In genomic region chr2:109428841-109429710, GRCh38 we compare ENCODE assay signal across 26 cellular contexts.
A peak's percentile ranks its signal among the peaks of the same experiment; 100 is the strongest.
DNase-seq lines count a peak whose midpoint lies in the region; ATAC-seq, FAIRE-seq and TF ChIP-seq lines count a peak whose summit lies in the region.
"Had no signal": no experiment of that assay in that cellular context is flagged by ENCODE, and none has a peak within 500 bp of the region (broad histone marks: within the 10 kb centered on the region; RNA-seq: fewer than 3 reads in every experiment).

No MANE protein-coding gene starts in this region.

- DNase-seq in activated effector memory CD4-positive, alpha-beta T cell treated with anti-CD3 and anti-CD28 coated beads, Interleukin-2, amount 50 U/mL, for 16 hours: peak; percentile 58
- DNase-seq in activated effector memory CD4-positive, alpha-beta T cell treated with Interleukin-2 at 50 U/mL for 16 hours: no peak
- DNase-seq in kidney (peak; percentile 49), osteoblast (ENCODE audit: insufficient read length, low spot score, missing footprints) (peak; percentile 65), aorta (peak; percentile 45 to 51), GOT3 (lab: John Stamatoyannopoulos, UW) (no peak), SW 1271 (lab: John Stamatoyannopoulos, UW) (no peak)
- no peak for DNase-seq in stimulated activated CD4-positive, alpha-beta T cell treated with anti-CD3 and anti-CD28 coated beads, Interleukin-15, amount 100 ng/mL, for 24 hours
- DNase-seq: DMS 273 treated with DMSO at 0.1 percent for 48 hours, DMS79, EL, GDM1, Karpas-422, NCI-H1105 treated with DMSO at 0.1 percent for 48 hours, NCI-H146, NCI-H1930, NCI-H2107, NCI-H446, NCI-H526, PC-9, RPMI8226, SHP77 had no signal

- H3K27me3 ChIP-seq in osteoblast (ENCODE audit: insufficient read depth, low read length) (no peaks in the 10 kb centered on the region), aorta (ENCODE audit: control insufficient read depth in 1 of 2, insufficient read depth in 2 of 2, low read length in 1 of 2) (no peaks in the 10 kb centered on the region)

- H3K36me3 ChIP-seq in kidney (ENCODE audit: control insufficient read depth in 1 of 2, insufficient read depth in 2 of 2, low read length in 2 of 2) (no peaks in the 10 kb centered on the region), osteoblast (ENCODE audit: insufficient read depth, low read length) (no peaks in the 10 kb centered on the region), aorta (ENCODE audit: control insufficient read depth in 1 of 2, insufficient read depth in 2 of 2, low read length in 1 of 2) (peaks cover 0 to 2% of the 10 kb centered on the region in 2 donors)

- no peak for ATAC-seq in aorta (ENCODE audit: low FRiP score)

- H2AFZ ChIP-seq in osteoblast (ENCODE audit: low read length): no peak overlapping the region
- H2AFZ ChIP-seq: PC-9 had no signal

- no peak overlapping the region for H3K4me2 ChIP-seq in osteoblast (ENCODE audit: insufficient read depth, low read length)
- H3K4me2 ChIP-seq: PC-9 had no signal

- WGBS in aorta, 2 donors: 81 to 82% methylated on average over 23 of the region's 23 CpGs

- H3K9ac ChIP-seq in kidney (ENCODE audit: low read length in 2 of 2): no peak overlapping the region

- TF ChIP-seq CTCF in kidney (IDR thresholded peaks at IDR 0.05; ENCODE audit: borderline replicate concordance, extremely low read depth, insufficient read depth) (no peak), osteoblast (IDR thresholded peaks at IDR 0.05; ENCODE audit: extremely low read depth, low read depth, low read length) (no peak)

- H3K9me3 ChIP-seq in kidney (ENCODE audit: control insufficient read depth in 1 of 2, low read length in 2 of 2) (no peaks in the 10 kb centered on the region), osteoblast (ENCODE audit: low read depth, low read length) (no peaks in the 10 kb centered on the region), aorta (ENCODE audit: control insufficient read depth, low read length) (no peaks in the 10 kb centered on the region)

- H3K4me3 ChIP-seq in kidney (ENCODE audit: low read length in 2 of 2) (no peak overlapping the region), osteoblast (ENCODE audit: insufficient read depth, low read length) (no peak overlapping the region), aorta (ENCODE audit: low read length in 2 of 2) (no peak overlapping the region)
- H3K4me3 ChIP-seq: PC-9 had no signal

- no peak overlapping the region for H3K27ac ChIP-seq in kidney (ENCODE audit: low read depth in 2 of 2, low read length in 2 of 2)
- H3K27ac ChIP-seq in osteoblast (ENCODE audit: low read depth, low read length): no peak overlapping the region
- no peak overlapping the region for H3K27ac ChIP-seq in aorta (ENCODE audit: low read depth in 1 of 2, low read length in 2 of 2)
- H3K27ac ChIP-seq: 22Rv1, C4-2B, PC-9 had no signal

- no peak for FAIRE-seq in kidney (lab: Jason Lieb, UNC)
- FAIRE-seq: GM12891, H54 had no signal

- H3K4me1 ChIP-seq in kidney (ENCODE audit: control insufficient read depth in 1 of 2, insufficient read depth in 1 of 2, low read depth in 1 of 2, low read length in 2 of 2) (no peaks in the 10 kb centered on the region), osteoblast (ENCODE audit: insufficient read depth, low read length) (no peaks in the 10 kb centered on the region), aorta (ENCODE audit: control insufficient read depth in 1 of 2, insufficient read depth in 2 of 2, low read length in 2 of 2) (no peaks in the 10 kb centered on the region)

- intact Hi-C loops in kidney (cut with DNase I) (no loop called here), aorta (cut with DNase I) (no loop called here)

- no peaks in the 10 kb centered on the region for H3K79me2 ChIP-seq in osteoblast (ENCODE audit: insufficient read depth, low read length)

- no peaks in the 10 kb centered on the region for H4K20me1 ChIP-seq in osteoblast (ENCODE audit: insufficient read depth, low read length)

Comparison
In these comparisons a context has a peak if more than half of its experiments do, and no peak if none do; other contexts are left out.
1. DNase-seq: peak in activated effector memory CD4-positive, alpha-beta T cell treated with anti-CD3 and anti-CD28 coated beads, Interleukin-2, amount 50 U/mL, for 16 hours (single experiment), kidney (single experiment), osteoblast (single experiment) and aorta (2 of 2); none in activated effector memory CD4-positive, alpha-beta T cell treated with Interleukin-2 at 50 U/mL for 16 hours (single experiment), GOT3 (single experiment), SW 1271 (0 of 2) and stimulated activated CD4-positive, alpha-beta T cell treated with anti-CD3 and anti-CD28 coated beads, Interleukin-15, amount 100 ng/mL, for 24 hours (single experiment).